Comparison of ENCODE assay signal across 1 cellular context in the genomic region with DNA sequence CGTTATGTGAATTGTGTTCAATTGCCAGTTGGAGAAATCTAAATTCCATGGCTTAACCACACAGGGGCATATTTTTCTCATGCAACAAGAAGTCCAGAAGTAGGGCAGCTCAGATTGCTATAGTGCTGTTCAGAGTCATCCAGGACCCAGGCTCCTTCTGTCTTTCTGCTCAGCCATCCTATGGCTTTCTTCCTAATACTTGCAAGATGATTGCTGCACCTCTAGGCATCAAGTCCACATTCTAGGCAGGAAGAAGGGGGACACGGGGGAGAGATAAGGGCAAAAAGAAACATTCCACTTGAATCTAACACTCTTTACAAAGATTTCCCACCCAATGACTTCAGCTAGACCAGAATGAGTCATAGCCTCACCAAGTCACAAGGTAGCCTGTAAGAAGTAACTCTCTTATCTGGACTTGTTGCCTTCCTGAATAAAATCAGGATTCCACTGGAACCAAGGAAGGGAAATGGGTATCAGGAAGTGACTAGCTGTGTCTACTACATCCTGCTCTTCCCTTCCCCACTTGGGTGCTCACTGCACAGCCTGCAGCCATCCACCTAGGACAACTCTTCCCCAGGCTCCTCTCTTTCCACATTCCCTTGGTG.
TF ChIP-seq lines count a peak whose summit lies in the region.

No MANE protein-coding gene starts in this region.

TF ChIP-seq in IMR-90, 13 proteins besides CTCF, POLR2A, EP300 and RAD21 (continued from another document):
- no peak for TF ChIP-seq CEBPB (IDR thresholded peaks at IDR 0.05; ENCODE audit: low read depth, low read length)
- no peak for TF ChIP-seq BHLHE40 (IDR thresholded peaks at IDR 0.05; ENCODE audit: low read depth, low read length)
- no peak for TF ChIP-seq CHD1 (IDR thresholded peaks at IDR 0.05; ENCODE audit: low read depth, low read length)
